Comparison of ENCODE assay signal across 8 cellular contexts in genomic region chr1:167720965-167721616, GRCh38. TPM values are rescaled to one million over a fixed set of nuclear protein-coding genes. Genes with fewer than 3 reads are reported as not detected.
DNase-seq lines count a peak whose midpoint lies in the region; ATAC-seq and TF ChIP-seq lines count a peak whose summit lies in the region.

No MANE protein-coding gene starts in this region.

- no peaks in the 10 kb centered on the region for H3K9me3 ChIP-seq in effector memory CD4-positive, alpha-beta T cell (ENCODE audit: control insufficient read depth, low read length)
- no peaks in the 10 kb centered on the region for H3K9me3 ChIP-seq in lower lobe of right lung
- H3K9me3 ChIP-seq in thoracic aorta: no peaks in the 10 kb centered on the region

- peaks cover 7% of the 10 kb centered on the region for H3K4me1 ChIP-seq in effector memory CD4-positive, alpha-beta T cell (ENCODE audit: control insufficient read depth, insufficient read depth, low read length, poor library complexity, severe bottlenecking)
- peaks cover 30% of the 10 kb centered on the region for H3K4me1 ChIP-seq in lower lobe of right lung
- H3K4me1 ChIP-seq in thoracic aorta (ENCODE audit: control insufficient read depth in 1 of 2, low read depth in 2 of 2): peaks cover 16 to 37% of the 10 kb centered on the region in 2 donors

- ATAC-seq in HG03066 (IDR thresholded peaks at IDR 0.05; ENCODE audit: low read depth, unreplicated experiment) (peak; percentile 3), lower lobe of right lung (peak; percentile 52 to 60), thoracic aorta (ENCODE audit: insufficient number of reproducible peaks, low FRiP score, low read depth) (no peak), HG03439 (IDR thresholded peaks at IDR 0.05; ENCODE audit: unreplicated experiment) (no peak), GM18861 (IDR thresholded peaks at IDR 0.05; ENCODE audit: unreplicated experiment) (no peak)

- intact Hi-C loops in lower lobe of right lung (cut with DNase I): no loop called here

- TF ChIP-seq CTCF in lower lobe of right lung (IDR thresholded peaks at IDR 0.05) (peak; percentile 15), thoracic aorta (IDR thresholded peaks at IDR 0.05) (no peak)

- H3K27ac ChIP-seq in effector memory CD4-positive, alpha-beta T cell (ENCODE audit: insufficient read depth, low read length, poor library complexity, severe bottlenecking): peak overlapping the region; percentile 56
- peak overlapping the region; percentile 88 for H3K27ac ChIP-seq in lower lobe of right lung
- H3K27ac ChIP-seq in thoracic aorta: peak overlapping the region; percentile 90 to 91

- DNase-seq in DMS53 treated with DMSO at 0.1 percent for 48 hours (lab: John Stamatoyannopoulos, UW; ENCODE audit: unreplicated experiment) (peak; percentile 30), SK-N-DZ (ENCODE audit: low spot score) (peak; percentile 45), lower lobe of right lung (peak; percentile 58), thoracic aorta (ENCODE audit: low spot score) (no peak)
- no peak for DNase-seq in effector memory CD4-positive, alpha-beta T cell

- no peaks in the 10 kb centered on the region for H3K36me3 ChIP-seq in effector memory CD4-positive, alpha-beta T cell (ENCODE audit: control insufficient read depth, insufficient read depth, low read length)
- H3K36me3 ChIP-seq in lower lobe of right lung (no peaks in the 10 kb centered on the region), thoracic aorta (no peaks in the 10 kb centered on the region)

- peak overlapping the region; percentile 88 for H3K4me3 ChIP-seq in effector memory CD4-positive, alpha-beta T cell (ENCODE audit: insufficient read depth, low read depth, low read length, poor library complexity, severe bottlenecking)
- peak overlapping the region; percentile 97 for H3K4me3 ChIP-seq in lower lobe of right lung
- H3K4me3 ChIP-seq in thoracic aorta: peak overlapping the region; percentile 94

- no peaks in the 10 kb centered on the region for H3K27me3 ChIP-seq in effector memory CD4-positive, alpha-beta T cell (replicated peaks; ENCODE audit: control insufficient read depth, insufficient read depth, low read length, poor library complexity, severe bottlenecking)
- H3K27me3 ChIP-seq in lower lobe of right lung (ENCODE audit: low read depth) (no peaks in the 10 kb centered on the region), thoracic aorta (replicated peaks; ENCODE audit: insufficient read depth) (no peaks in the 10 kb centered on the region)

RNA-seq across cellular contexts. Expression of gene MPZL1, which starts 0.7 kb away (rescaled TPM):
- 85.4 and 92.6 TPM in 2 replicates for polyA plus RNA-seq in SK-N-DZ (2014; cell fraction: cytosol; rRNA removed)
- polyA plus RNA-seq in SK-N-DZ (2014; cell fraction: nucleus; rRNA removed): 39.3 and 41.9 TPM in 2 replicates
- total RNA-seq in lower lobe of right lung (85.9 TPM), thoracic aorta (100 to 1,000 TPM in 1 of 2 donors, 10 to 100 TPM in 1; 92.6 to 108 TPM)

Comparison
In these comparisons a context has a peak if more than half of its experiments do, and no peak if none do; other contexts are left out.
1. DNase-seq: peak in DMS53 treated with DMSO at 0.1 percent for 48 hours (single experiment), SK-N-DZ (single experiment) and lower lobe of right lung (single experiment); none in effector memory CD4-positive, alpha-beta T cell (0 of 3) and thoracic aorta (single experiment).
2. ATAC-seq: peak in HG03066 (single experiment) and lower lobe of right lung (2 of 2); none in thoracic aorta (single experiment), HG03439 (single experiment) and GM18861 (single experiment).
3. Peak in every context shown above with its lines, with median percentiles within 50 percentile points of each other: H3K27ac ChIP-seq and H3K4me3 ChIP-seq.